In the genomic region with DNA sequence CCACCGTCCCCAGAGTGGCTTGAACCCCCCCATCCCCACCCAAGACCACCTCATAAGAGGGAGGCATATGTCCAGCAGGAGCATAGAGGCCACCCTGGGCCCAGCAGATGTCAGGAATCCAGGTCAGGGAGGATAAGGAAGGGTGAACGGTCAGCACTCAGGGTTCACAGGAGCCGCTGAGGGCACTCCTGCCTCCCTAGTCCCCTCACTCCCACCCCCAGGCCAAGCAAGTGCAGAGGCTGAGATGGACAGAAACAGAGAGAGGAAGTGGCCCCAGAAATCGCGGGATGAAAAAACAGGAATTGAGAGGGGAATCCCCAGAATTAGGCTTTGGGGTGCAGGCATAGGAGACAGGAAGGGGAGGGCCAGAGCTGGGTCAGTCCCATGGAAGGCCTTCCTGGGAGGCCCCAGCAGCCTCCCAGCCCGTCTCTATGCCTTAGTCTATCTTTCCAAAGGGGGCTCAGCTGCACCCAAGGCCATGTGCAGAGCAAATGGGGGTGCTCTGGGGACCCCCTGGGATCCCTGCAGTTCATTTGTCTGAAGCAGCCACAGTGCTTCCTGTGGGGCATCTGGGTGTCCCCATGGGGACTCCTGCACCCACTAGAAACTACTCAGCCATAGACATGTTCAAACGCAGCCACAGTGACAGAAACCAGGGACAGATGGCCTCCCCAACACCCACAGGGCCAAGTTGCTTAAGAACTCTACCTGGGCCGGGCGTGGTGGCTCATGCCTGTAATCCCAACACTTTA, we compare ENCODE assay signal across 8 cellular contexts. TPM values are rescaled to one million over a fixed set of nuclear protein-coding genes. Genes with fewer than 3 reads are reported as not detected.
DNase-seq lines count a peak whose midpoint lies in the region; ATAC-seq and TF ChIP-seq lines count a peak whose summit lies in the region.

No MANE protein-coding gene starts in this region.

- peak; percentile 49 for ATAC-seq in GM19395 (IDR thresholded peaks at IDR 0.05; ENCODE audit: unreplicated experiment)

- H3K9me3 Mint-ChIP-seq in Caco-2 (ENCODE audit: unreplicated experiment), result no peaks in the 10 kb centered on the region

- peaks cover 32% of the 10 kb centered on the region for H3K4me1 Mint-ChIP-seq in Caco-2 (ENCODE audit: low read depth, unreplicated experiment)

- H3F3A ChIP-seq in neural cell (ENCODE audit: insufficient read depth, low read length, poor library complexity, severe bottlenecking), result no peaks in the 10 kb centered on the region

- no peaks in the 10 kb centered on the region for H4K20me1 ChIP-seq in neural cell (ENCODE audit: insufficient read depth)

- no peak for TF ChIP-seq RAD21 in neural cell (conservative IDR thresholded peaks at IDR 0.05)

- CTCF ChIA-PET in Caco-2 (lab: Charles Lee), result interaction anchor here (1.2 kb wide), 1 partner anchor 89 kb away, joined by 3 read pairs; no protein-coding TSS in a partner anchor

- H3K27ac ChIP-seq in HUES64 (ENCODE audit: low read depth, low read length) (no peak overlapping the region), neural cell (ENCODE audit: low read length) (no peak overlapping the region)

- H3K4me1 ChIP-seq in Caco-2 (peaks cover 31% of the 10 kb centered on the region), HUES64 (ENCODE audit: insufficient read depth, low read length) (peaks cover 10% of the 10 kb centered on the region)

- TF ChIP-seq EP300 in neural cell (conservative IDR thresholded peaks at IDR 0.05; ENCODE audit: poor library complexity, severe bottlenecking), result no peak

- TF ChIP-seq CTCF in Caco-2 (IDR thresholded peaks at IDR 0.05; ENCODE audit: insufficient read depth in 1 of 2, low read depth in 1 of 2, low read length in 1 of 2, severe bottlenecking in 1 of 2, unreplicated experiment in 1 of 2) (no peak), cardiac fibroblast (IDR thresholded peaks at IDR 0.05; ENCODE audit: low read depth, low read length) (no peak), neural cell (IDR thresholded peaks at IDR 0.05; ENCODE audit: poor library complexity, severe bottlenecking) (no peak)

- H3K9ac ChIP-seq in HUES64 (ENCODE audit: low read depth, low read length) (0 out of 2 replicates have a peak overlapping the region, but pooled peaks have one; percentile 80), neural cell (ENCODE audit: low read length) (no peak overlapping the region)

- POLR2A ChIA-PET in Caco-2 (lab: Charles Lee), result no interaction called here

- H3K36me3 ChIP-seq in Caco-2 (ENCODE audit: control insufficient read depth, insufficient read depth, low read length) (peaks cover 2% of the 10 kb centered on the region; the same call in 1 of the 2 replicates), HUES64 (ENCODE audit: insufficient read depth, low read length) (peaks cover 24% of the 10 kb centered on the region), neural cell (ENCODE audit: insufficient read depth, low read length) (no peaks in the 10 kb centered on the region)

- H2AFZ ChIP-seq in neural cell (ENCODE audit: low read depth, low read length), result no peak overlapping the region

- no peaks in the 10 kb centered on the region for H3K9me2 ChIP-seq in neural cell (ENCODE audit: insufficient read depth, low read length)

- no peak overlapping the region for H3K4me2 ChIP-seq in neural cell (ENCODE audit: low read length)

- H3K4me3 ChIP-seq in Caco-2 (ENCODE audit: low read depth, low read length) (no peak overlapping the region), HUES64 (ENCODE audit: low read length) (peak overlapping the region; percentile 92), cardiac fibroblast (replicated peaks in 1 of 2; ENCODE audit: low read depth in 2 of 2, low read length in 2 of 2) (peak overlapping the region; percentile 64 to 73), neural cell (ENCODE audit: low read length) (peak overlapping the region; percentile 74)

- no peak overlapping the region for H3K27ac Mint-ChIP-seq in Caco-2 (ENCODE audit: unreplicated experiment)

- intact Hi-C loops in Caco-2 (cut with micrococcal nuclease; ENCODE audit: unreplicated experiment), result loop anchor here (5.0 kb wide), 3 partner anchors 111 to 199 kb away; partner anchors contain the start of gene DYNC1LI2

- TSS peak; percentile 37 for BruUV-seq in Caco-2 (replicated peaks; lab: Mats Ljungman, UMichigan)

- H3K9me3 ChIP-seq in Caco-2 (peaks cover 1% of the 10 kb centered on the region; the same call in 1 of the 2 replicates), HUES64 (ENCODE audit: insufficient read depth, low read depth, low read length) (peaks cover 2% of the 10 kb centered on the region; the same call in 1 of the 2 replicates), neural cell (ENCODE audit: low read length) (no peaks in the 10 kb centered on the region)

- H3K27me3 ChIP-seq in Caco-2 (replicated peaks; ENCODE audit: control insufficient read depth, insufficient read depth, low read length) (no peaks in the 10 kb centered on the region), HUES64 (ENCODE audit: insufficient read depth, low read length) (no peaks in the 10 kb centered on the region), neural cell (ENCODE audit: insufficient read depth, low read depth, low read length) (no peaks in the 10 kb centered on the region)

- H3K36me3 Mint-ChIP-seq in Caco-2 (ENCODE audit: insufficient read depth, unreplicated experiment), result peaks cover 59% of the 10 kb centered on the region

- peak overlapping the region; percentile 82 for H3K4me3 Mint-ChIP-seq in Caco-2 (ENCODE audit: unreplicated experiment)

- DNase-seq in Caco-2 (no peak), cardiac fibroblast (ENCODE audit: low read depth in 2 of 2) (no peak), SHP77 treated with DMSO at 0.1 percent for 48 hours (lab: John Stamatoyannopoulos, UW) (no peak), iPS-NIHi7 (ENCODE audit: extremely low spot score) (no peak), NCI-H510A (lab: John Stamatoyannopoulos, UW) (no peak)

- no peaks in the 10 kb centered on the region for H3K27me3 Mint-ChIP-seq in Caco-2 (ENCODE audit: insufficient read depth, unreplicated experiment)

- WGBS in HUES64, result 72% methylated on average over 8 of the region's 9 CpGs

- no peaks in the 10 kb centered on the region for H3K79me2 ChIP-seq in neural cell (replicated peaks; ENCODE audit: insufficient read depth, low read length)

TF ChIP-seq in neural cell, 6 proteins besides CTCF, POLR2A, EP300 and RAD21:
- TF ChIP-seq MXI1 (conservative IDR thresholded peaks at IDR 0.05; ENCODE audit: poor library complexity, severe bottlenecking), result no peak
- TF ChIP-seq TAF1 (IDR thresholded peaks at IDR 0.05; ENCODE audit: low read depth), result no peak
- no peak for TF ChIP-seq EZH2 (IDR thresholded peaks at IDR 0.05; ENCODE audit: borderline replicate concordance, insufficient read depth, low read length, poor library complexity, severe bottlenecking)
- no peak for TF ChIP-seq REST (IDR thresholded peaks at IDR 0.05; ENCODE audit: borderline replicate concordance)
- no peak for TF ChIP-seq POLR2AphosphoS5 (IDR thresholded peaks at IDR 0.05)
- no peak for TF ChIP-seq SMC3 (conservative IDR thresholded peaks at IDR 0.05; ENCODE audit: poor library complexity)

RNA-seq across cellular contexts. Expression of gene CMTM3, which starts 1.7 kb away (rescaled TPM):
- total RNA-seq in Caco-2 (2022), result 25.5 and 26.9 TPM in 2 replicates
- 38.6 TPM for polyA plus RNA-seq in HUES64 (2013, experiment 1 of 2)
- 48.1 TPM for polyA plus RNA-seq in HUES64 (2013, experiment 2 of 2)
- 7.7 and 8.2 TPM in 2 replicates for polyA plus RNA-seq in neural cell
- 4.6 and 6.3 TPM in 2 replicates for polyA minus RNA-seq in neural cell

RNA-seq across cellular contexts. Expression of gene CMTM2, which starts 26.9 kb away (rescaled TPM):
- not detected in 2 replicates for total RNA-seq in Caco-2 (2022)
- not detected for polyA plus RNA-seq in HUES64 (2013, experiment 1 of 2)
- not detected for polyA plus RNA-seq in HUES64 (2013, experiment 2 of 2)
- 0.25 TPM in 1 of 2 replicates, not detected in the other for polyA plus RNA-seq in neural cell
- polyA minus RNA-seq in neural cell, result not detected in 2 replicates

RNA-seq across cellular contexts. Expression of gene CMTM1, which starts 39.9 kb away (rescaled TPM):
- total RNA-seq in Caco-2 (2022), result 5.6 and 7.1 TPM in 2 replicates
- polyA plus RNA-seq in HUES64 (2013, experiment 1 of 2), result 2.7 TPM
- 4.2 TPM for polyA plus RNA-seq in HUES64 (2013, experiment 2 of 2)
- 1.3 and 1.6 TPM in 2 replicates for polyA plus RNA-seq in neural cell
- polyA minus RNA-seq in neural cell, result 4.7 and 4.9 TPM in 2 replicates

RNA-seq across cellular contexts. Expression of gene CKLF, which starts 53.8 kb away (rescaled TPM):
- 96.4 and 103 TPM in 2 replicates for total RNA-seq in Caco-2 (2022)
- polyA plus RNA-seq in HUES64 (2013, experiment 1 of 2), result 32.8 TPM
- 36.9 TPM for polyA plus RNA-seq in HUES64 (2013, experiment 2 of 2)
- 15.2 and 40.8 TPM in 2 replicates for polyA plus RNA-seq in neural cell
- 24.8 and 32.9 TPM in 2 replicates for polyA minus RNA-seq in neural cell

RNA-seq across cellular contexts. Expression of gene TK2, which starts 56.3 kb away (rescaled TPM):
- total RNA-seq in Caco-2 (2022), result 18.2 and 19.3 TPM in 2 replicates
- polyA plus RNA-seq in HUES64 (2013, experiment 1 of 2), result 3.2 TPM
- polyA plus RNA-seq in HUES64 (2013, experiment 2 of 2), result 3.6 TPM
- polyA plus RNA-seq in neural cell, result 15.9 and 17.8 TPM in 2 replicates
- polyA minus RNA-seq in neural cell, result 12.4 and 14.9 TPM in 2 replicates
